In genomic region chr20:63829943-63830820, GRCh38 we compare ENCODE assay signal across 9 cellular contexts. TPM values are rescaled to one million over a fixed set of nuclear protein-coding genes. Genes with fewer than 3 reads are reported as not detected.
DNase-seq lines count a peak whose midpoint lies in the region; ATAC-seq, FAIRE-seq and TF ChIP-seq lines count a peak whose summit lies in the region.
"Had no signal": no experiment of that assay in that cellular context is flagged by ENCODE, and none has a peak within 500 bp of the region (broad histone marks: within the 10 kb centered on the region; RNA-seq: fewer than 3 reads in every experiment).

No MANE protein-coding gene starts in this region.

- peak overlapping the region; percentile 90 for H3K4me3 Mint-ChIP-seq in activated T-helper 1 cell treated with anti-CD3 and anti-CD28 coated beads, Interleukin-12 subunit alpha, Interleukin-12 subunit beta, Interleukin-2, Interleukin-4 antibody, amounts not matched to agents 30 ng/mL and 10 ng/mL and 1 ng/mL, durations not matched to agents 14 hours and 24 hours and 36 hours

- H3K27ac Mint-ChIP-seq in activated T-helper 1 cell treated with anti-CD3 and anti-CD28 coated beads, Interleukin-12 subunit alpha, Interleukin-12 subunit beta, Interleukin-2, Interleukin-4 antibody, amounts not matched to agents 30 ng/mL and 10 ng/mL and 1 ng/mL, durations not matched to agents 14 hours and 24 hours and 36 hours, result peak overlapping the region; percentile 76

- CTCF ChIA-PET in A673 (lab: Charles Lee), result no interaction called here

- no peaks in the 10 kb centered on the region for H3K9me3 Mint-ChIP-seq in activated T-helper 1 cell treated with anti-CD3 and anti-CD28 coated beads, Interleukin-12 subunit alpha, Interleukin-12 subunit beta, Interleukin-2, Interleukin-4 antibody, amounts not matched to agents 30 ng/mL and 10 ng/mL and 1 ng/mL, durations not matched to agents 14 hours and 24 hours and 36 hours

- TF ChIP-seq POLR2A in H54 (IDR thresholded peaks at IDR 0.05; ENCODE audit: low read depth, low read length), result no peak

- POLR2A ChIA-PET in A673 (lab: Charles Lee; ENCODE audit: low non-redundant PET), result no interaction called here

- no peak for TF ChIP-seq CTCF in A673 (conservative IDR thresholded peaks at IDR 0.05; ENCODE audit: low read depth, low read length)

- intact Hi-C loops in A673 (cut with micrococcal nuclease; ENCODE audit: unreplicated experiment), result no loop called here
- intact Hi-C loops in activated T-helper 1 cell treated with anti-CD3 and anti-CD28 coated beads, Interleukin-12 subunit alpha, Interleukin-12 subunit beta, Interleukin-2, Interleukin-4 antibody, amounts not matched to agents 30 ng/mL and 10 ng/mL and 1 ng/mL, durations not matched to agents 14 hours and 24 hours and 36 hours (cut with micrococcal nuclease), result loop anchor here (2.0 kb wide), 1 partner anchor 35 kb away; the partner anchor contains the start of gene TPD52L2

- peaks cover 38% of the 10 kb centered on the region for H3K27me3 ChIP-seq in A673 (replicated peaks; ENCODE audit: insufficient read depth, low read depth, low read length, poor library complexity)
- H3K27me3 ChIP-seq in iPS DF 6.9 (ENCODE audit: control insufficient read depth, insufficient read depth, low read length), result peaks cover 5% of the 10 kb centered on the region; the same call in 1 of the 2 replicates
- H3K27me3 ChIP-seq in small intestine (ENCODE audit: control insufficient read depth in 2 of 2, insufficient read depth in 2 of 2, low read length in 2 of 2), result peaks cover 0 to 7% of the 10 kb centered on the region in 2 donors

- DNase-seq in A673 (ENCODE audit: low spot score) (no peak), H54 (ENCODE audit: insufficient read length, low spot score) (peak; percentile 66), iPS DF 6.9 (ENCODE audit: low read depth, low spot score) (no peak), small intestine (no peak), DMS53 treated with DMSO at 0.1 percent for 48 hours (lab: John Stamatoyannopoulos, UW; ENCODE audit: unreplicated experiment) (no peak), NCI-H2196 (lab: John Stamatoyannopoulos, UW; ENCODE audit: unreplicated experiment) (no peak)
- DNase-seq in activated T-helper 1 cell treated with anti-CD3 and anti-CD28 coated beads, Interleukin-12 subunit alpha, Interleukin-12 subunit beta, Interleukin-2, Interleukin-4 antibody, amounts not matched to agents 30 ng/mL and 10 ng/mL and 1 ng/mL, durations not matched to agents 14 hours and 24 hours and 36 hours (ENCODE audit: low spot score), result no peak

- H3K9me3 ChIP-seq in A673 (ENCODE audit: low read depth, low read length, poor library complexity, severe bottlenecking), result no peaks in the 10 kb centered on the region
- no peaks in the 10 kb centered on the region for H3K9me3 ChIP-seq in iPS DF 6.9 (ENCODE audit: control insufficient read depth, insufficient read depth, low read length)
- H3K9me3 ChIP-seq in small intestine (ENCODE audit: control insufficient read depth, low read depth), result no peaks in the 10 kb centered on the region

- H3K4me1 ChIP-seq in A673 (ENCODE audit: insufficient read depth, low read length, poor library complexity, severe bottlenecking), result no peaks in the 10 kb centered on the region
- peaks cover 7% of the 10 kb centered on the region for H3K4me1 ChIP-seq in iPS DF 6.9 (ENCODE audit: control insufficient read depth, insufficient read depth, low read length)
- H3K4me1 ChIP-seq in small intestine (ENCODE audit: control insufficient read depth in 2 of 2, insufficient read depth in 1 of 2, low read depth in 1 of 2, low read length in 1 of 2), result no peaks in the 10 kb centered on the region

- no peaks in the 10 kb centered on the region for H3K36me3 Mint-ChIP-seq in activated T-helper 1 cell treated with anti-CD3 and anti-CD28 coated beads, Interleukin-12 subunit alpha, Interleukin-12 subunit beta, Interleukin-2, Interleukin-4 antibody, amounts not matched to agents 30 ng/mL and 10 ng/mL and 1 ng/mL, durations not matched to agents 14 hours and 24 hours and 36 hours (ENCODE audit: low read depth)

- peaks cover 13% of the 10 kb centered on the region for H3K4me1 Mint-ChIP-seq in activated T-helper 1 cell treated with anti-CD3 and anti-CD28 coated beads, Interleukin-12 subunit alpha, Interleukin-12 subunit beta, Interleukin-2, Interleukin-4 antibody, amounts not matched to agents 30 ng/mL and 10 ng/mL and 1 ng/mL, durations not matched to agents 14 hours and 24 hours and 36 hours (ENCODE audit: low read depth)

- no peak for ATAC-seq in GM19324 (IDR thresholded peaks at IDR 0.05; ENCODE audit: low FRiP score, unreplicated experiment)

- H3K36me3 ChIP-seq in A673 (ENCODE audit: insufficient read depth, low read length, poor library complexity, severe bottlenecking), result no peaks in the 10 kb centered on the region
- H3K36me3 ChIP-seq in iPS DF 6.9 (ENCODE audit: control insufficient read depth, insufficient read depth, low read length), result no peaks in the 10 kb centered on the region
- no peaks in the 10 kb centered on the region for H3K36me3 ChIP-seq in small intestine (ENCODE audit: control insufficient read depth in 2 of 2, insufficient read depth in 2 of 2, low read length in 2 of 2)

- FAIRE-seq in H54 (lab: Jason Lieb, UNC) (no peak), small intestine (lab: Jason Lieb, UNC) (no peak)
- FAIRE-seq: endometrium had no signal

- no TSS peak for BruUV-seq in A673 (replicated peaks; lab: Mats Ljungman, UMichigan)

- H3K27me3 Mint-ChIP-seq in activated T-helper 1 cell treated with anti-CD3 and anti-CD28 coated beads, Interleukin-12 subunit alpha, Interleukin-12 subunit beta, Interleukin-2, Interleukin-4 antibody, amounts not matched to agents 30 ng/mL and 10 ng/mL and 1 ng/mL, durations not matched to agents 14 hours and 24 hours and 36 hours (ENCODE audit: insufficient read depth), result peaks cover 45% of the 10 kb centered on the region

- H3K4me3 ChIP-seq in A673 (ENCODE audit: low read depth, low read length, poor library complexity, severe bottlenecking) (peak overlapping the region; percentile 50), iPS DF 6.9 (ENCODE audit: low read length) (peak overlapping the region; percentile 56; the same call in 1 of the 2 replicates), small intestine (ENCODE audit: low read depth in 1 of 2, low read length in 2 of 2) (peak overlapping the region; percentile 48 to 70)

- WGBS in iPS DF 6.9 (ENCODE audit: insufficient coverage, insufficient read length), result no CpG with 5 or more reads among the region's 95 CpGs
- WGBS in small intestine, 3 donors, result 1 to 2% (median 2%) methylated on average over 62 to 95 of the region's 95 CpGs

- H3K27ac ChIP-seq in A673 (ENCODE audit: low read depth, low read length, poor library complexity, severe bottlenecking) (no peak overlapping the region), iPS DF 6.9 (ENCODE audit: low read length) (no peak overlapping the region), small intestine (ENCODE audit: low read depth in 1 of 2, low read length in 1 of 2) (peak overlapping the region in 1 of 2 donors; percentile 62)

RNA-seq across cellular contexts. Expression of gene ZBTB46, which starts 0.9 kb away (rescaled TPM):
- total RNA-seq in A673 (2021), result 0.96 and 1.1 TPM in 2 replicates
- 1.1 and 1.2 TPM in 2 replicates for total RNA-seq in activated T-helper 1 cell treated with anti-CD3 and anti-CD28 coated beads, Interleukin-12 subunit alpha, Interleukin-12 subunit beta, Interleukin-2, Interleukin-4 antibody, amounts not matched to agents 30 ng/mL and 10 ng/mL and 1 ng/mL, durations not matched to agents 14 hours and 24 hours and 36 hours
- polyA plus RNA-seq in small intestine, result 1 to 10 TPM in 2 of 3 donors, not detected in 1; 1.1 to 3.1 TPM

RNA-seq across cellular contexts. Expression of gene ABHD16B, which starts 31.1 kb away (rescaled TPM):
- total RNA-seq in A673 (2021), result not detected in 2 replicates
- not detected in 2 replicates for total RNA-seq in activated T-helper 1 cell treated with anti-CD3 and anti-CD28 coated beads, Interleukin-12 subunit alpha, Interleukin-12 subunit beta, Interleukin-2, Interleukin-4 antibody, amounts not matched to agents 30 ng/mL and 10 ng/mL and 1 ng/mL, durations not matched to agents 14 hours and 24 hours and 36 hours
- polyA plus RNA-seq in small intestine, result under 1 TPM in 2 of 3 donors, not detected in 1; 0.34 to 0.67 TPM

RNA-seq across cellular contexts. Expression of gene TPD52L2, which starts 34.9 kb away (rescaled TPM):
- 80.1 and 89.9 TPM in 2 replicates for total RNA-seq in A673 (2021)
- 65.9 and 73.2 TPM in 2 replicates for total RNA-seq in activated T-helper 1 cell treated with anti-CD3 and anti-CD28 coated beads, Interleukin-12 subunit alpha, Interleukin-12 subunit beta, Interleukin-2, Interleukin-4 antibody, amounts not matched to agents 30 ng/mL and 10 ng/mL and 1 ng/mL, durations not matched to agents 14 hours and 24 hours and 36 hours
- 10 to 100 TPM; 67.2 to 87.7 (median 72.7) TPM for polyA plus RNA-seq in small intestine
